20 cellular contexts compared by ENCODE assay signal in genomic region chr12:105559292-105559691, GRCh38.
"Had no signal": no experiment of that assay in that cellular context is flagged by ENCODE, and none has a peak within 500 bp of the region (broad histone marks: within the 10 kb centered on the region; RNA-seq: fewer than 3 reads in every experiment).

No MANE protein-coding gene starts in this region.

- H3K27ac ChIP-seq: SJSA1, SK-N-MC had no signal

- H3K9me3 ChIP-seq: MG63, SJSA1 had no signal

- FAIRE-seq: RCC 7860 had no signal

- DNase-seq: KBM-7, MG63, NCI-H1092, NCI-H1436, NCI-H187, NCI-H2029, NCI-H2081 treated with DMSO at 0.1 percent for 48 hours, NCI-H2171, NCI-H226, NCI-H446, NCI-H510A, NCI-H524 treated with DMSO at 0.1 percent for 48 hours, NCI-H69, NCI-H774, Right ventricle myocardium superior, RPMI8226, SIG-M5 had no signal

- H3K36me3 ChIP-seq: MG63, SJSA1 had no signal

- H3K4me3 ChIP-seq: MG63, SJSA1, SK-N-MC had no signal

- H3K27me3 ChIP-seq: MG63, SJSA1 had no signal
